In the genomic region with DNA sequence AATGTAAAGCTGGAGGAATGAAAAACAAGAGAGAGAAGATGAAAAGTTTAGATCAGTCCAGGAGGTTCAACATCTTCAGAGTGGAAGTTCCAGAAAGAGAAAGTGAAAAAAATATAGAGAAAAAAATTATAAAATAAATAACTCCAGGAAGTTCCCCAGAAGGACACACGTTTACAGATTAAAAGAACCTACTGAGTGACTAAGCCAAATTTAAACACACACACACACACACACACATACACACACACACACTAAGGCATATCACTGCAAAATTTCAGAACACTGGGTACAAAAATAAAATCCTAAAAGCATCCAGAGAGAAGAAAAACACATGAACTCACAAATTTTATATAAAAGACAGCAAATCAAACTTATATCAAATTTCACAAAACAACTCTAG, we compare ENCODE assay signal across 13 cellular contexts.
"Had no signal": no experiment of that assay in that cellular context is flagged by ENCODE, and none has a peak within 500 bp of the region (broad histone marks: within the 10 kb centered on the region; RNA-seq: fewer than 3 reads in every experiment).

No MANE protein-coding gene starts in this region.

- H3K79me2 ChIP-seq: parathyroid adenoma had no signal

- H3K27me3 ChIP-seq: body of pancreas, foreskin keratinocyte, left lung, transverse colon had no signal

- H3K9me3 ChIP-seq: body of pancreas, left lung, transverse colon had no signal

- H3K27ac Mint-ChIP-seq: activated CD4-positive, alpha-beta T cell treated with anti-CD3 and anti-CD28 coated beads, Interleukin-2, amount 10 ng/mL, durations not matched to agents 7 days and 5 days; memory B cell; T-helper 17 cell had no signal

- H3K27ac ChIP-seq: body of pancreas, dorsolateral prefrontal cortex, foreskin keratinocyte, left lung, parathyroid adenoma, transverse colon had no signal

- H2AFZ ChIP-seq: parathyroid adenoma had no signal

- ATAC-seq: body of pancreas, foreskin keratinocyte, left lung, T-helper 17 cell had no signal

- H3K36me3 ChIP-seq: left lung, transverse colon had no signal

- H3K4me3 Mint-ChIP-seq: activated CD4-positive, alpha-beta T cell treated with anti-CD3 and anti-CD28 coated beads, Interleukin-2, amount 10 ng/mL, durations not matched to agents 7 days and 5 days; memory B cell; T-helper 17 cell had no signal

- H3K9ac ChIP-seq: parathyroid adenoma had no signal

- H3K4me3 ChIP-seq: body of pancreas, dorsolateral prefrontal cortex, left lung, skin epidermis, transverse colon had no signal

- H3K9me3 Mint-ChIP-seq: activated CD4-positive, alpha-beta T cell treated with anti-CD3 and anti-CD28 coated beads, Interleukin-2, amount 10 ng/mL, durations not matched to agents 7 days and 5 days; memory B cell had no signal

- DNase-seq: activated CD4-positive, alpha-beta T cell treated with anti-CD3 and anti-CD28 coated beads, Interleukin-2, amount 10 ng/mL, durations not matched to agents 7 days and 5 days; activated CD4-positive, CD25-positive, alpha-beta regulatory T cell; activated naive CD4-positive, alpha-beta T cell treated with anti-CD3 and anti-CD28 coated beads, Interleukin-2, amount 50 U/mL, for 16 hours; body of pancreas; dorsolateral prefrontal cortex; foreskin keratinocyte; head of caudate nucleus; left lung; T-helper 17 cell; transverse colon had no signal

- H3K4me1 Mint-ChIP-seq: activated CD4-positive, alpha-beta T cell treated with anti-CD3 and anti-CD28 coated beads, Interleukin-2, amount 10 ng/mL, durations not matched to agents 7 days and 5 days had no signal

- H3K4me1 ChIP-seq: body of pancreas, left lung, parathyroid adenoma, transverse colon had no signal
